Comparison of ENCODE assay signal across 15 cellular contexts in the genomic region with DNA sequence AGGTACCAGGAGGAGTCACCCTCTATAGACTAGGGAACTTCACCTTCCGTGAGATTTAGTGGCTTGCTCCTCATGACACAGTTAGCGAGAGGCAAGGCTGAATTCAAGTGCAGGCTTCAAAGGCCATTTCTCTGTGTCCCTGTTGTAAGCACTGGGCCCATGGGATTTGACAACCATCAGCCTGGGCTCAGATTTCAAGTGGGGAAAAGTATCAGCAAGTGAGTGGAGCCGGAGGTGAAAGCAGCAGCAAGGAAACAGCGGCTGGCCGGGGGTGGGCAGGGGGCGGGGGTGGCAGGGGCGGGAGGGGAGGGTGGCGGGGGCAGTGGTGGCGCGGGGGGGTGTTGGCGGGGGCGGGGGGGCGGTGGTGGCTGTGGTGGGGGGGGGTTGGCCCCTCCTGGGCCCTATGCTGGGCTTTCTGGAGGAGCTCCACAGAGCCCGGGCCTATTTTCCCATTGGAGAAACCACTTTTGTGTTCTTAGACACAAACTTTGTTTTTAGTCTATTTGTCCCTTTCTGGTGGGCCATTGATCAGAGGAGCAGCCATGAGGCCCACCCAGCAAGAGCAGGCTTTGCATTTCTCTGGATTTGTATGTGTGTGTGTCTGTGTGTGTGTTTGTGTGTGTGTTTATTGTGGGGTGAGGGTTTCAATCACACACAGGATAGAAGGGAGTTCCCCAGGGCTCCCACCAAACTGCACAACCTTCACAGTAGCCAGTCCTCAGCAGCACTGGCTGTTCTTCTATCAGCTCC.
A peak's percentile ranks its signal among the peaks of the same experiment; 100 is the strongest.
DNase-seq lines count a peak whose midpoint lies in the region; ATAC-seq, FAIRE-seq and TF ChIP-seq lines count a peak whose summit lies in the region.
"Had no signal": no experiment of that assay in that cellular context is flagged by ENCODE, and none has a peak within 500 bp of the region (broad histone marks: within the 10 kb centered on the region; RNA-seq: fewer than 3 reads in every experiment).

No MANE protein-coding gene starts in this region.

- H3K36me3 ChIP-seq in HepG2 (replicated peaks in 1 of 2; ENCODE audit: control insufficient read depth in 1 of 2, insufficient read depth in 2 of 2, low read length in 2 of 2) (no peaks in the 10 kb centered on the region), right lobe of liver (no peaks in the 10 kb centered on the region)

- FAIRE-seq in HepG2 (lab: Jason Lieb, UNC) (no peak), H54 (lab: Jason Lieb, UNC) (no peak)
- FAIRE-seq: frontal cortex, GM12891 had no signal

- no peaks in the 10 kb centered on the region for H4K20me1 ChIP-seq in HepG2 (ENCODE audit: insufficient read depth, low read length)

- H3K27me3 Mint-ChIP-seq in activated naive CD4-positive, alpha-beta T cell treated with anti-CD3 and anti-CD28 coated beads, Interleukin-2, amount 10 ng/mL, durations not matched to agents 7 days and 5 days: peaks cover 26% of the 10 kb centered on the region

- peak overlapping the region; percentile 34 for H2AFZ ChIP-seq in HepG2 (ENCODE audit: low read length)

- H3K9me3 ChIP-seq in HepG2 (ENCODE audit: low read length) (no peaks in the 10 kb centered on the region), right lobe of liver (no peaks in the 10 kb centered on the region)

- no peaks in the 10 kb centered on the region for H3K4me1 Mint-ChIP-seq in activated naive CD4-positive, alpha-beta T cell treated with anti-CD3 and anti-CD28 coated beads, Interleukin-2, amount 10 ng/mL, durations not matched to agents 7 days and 5 days

- TF ChIP-seq POLR2A in HepG2 (IDR thresholded peaks at IDR 0.05; ENCODE audit: insufficient read depth in 1 of 2, low read depth in 2 of 2, low read length in 2 of 2) (no peak), right lobe of liver (IDR thresholded peaks at IDR 0.05) (no peak), H54 (IDR thresholded peaks at IDR 0.05; ENCODE audit: low read depth, low read length) (no peak)

- H3K4me3 ChIP-seq in HepG2 (replicated peaks in 1 of 3; ENCODE audit: insufficient read depth in 1 of 3, low read depth in 2 of 3, low read length in 3 of 3): peak overlapping the region in 1 of 3 experiments; percentile 32; a peak in 2 of 6 replicates
- no peak overlapping the region for H3K4me3 ChIP-seq in right lobe of liver

- TF ChIP-seq RAD21 in HepG2 (CRISPR knock-in tag; IDR thresholded peaks at IDR 0.05): no peak

- H3K4me2 ChIP-seq in HepG2 (ENCODE audit: low read depth, low read length): peak overlapping the region; percentile 71

- in situ Hi-C loops in HepG2 (cut with HindIII; ENCODE audit: extremely low pct_ligation_motif_present, low pct_unique_long_range_greater_than_20kb): no loop called here

- 9% methylated on average over 9 of the region's 14 CpGs for WGBS in HepG2 (ENCODE audit: low lambda C conversion rate)
- 95% methylated on average over 4 of the region's 14 CpGs for WGBS in right lobe of liver (ENCODE audit: insufficient coverage, low coverage, low lambda C conversion rate, missing lambda C conversion rate)

- H3K9ac ChIP-seq in HepG2 (ENCODE audit: insufficient read depth, low read depth, low read length): no peak overlapping the region; the same call in 1 of the 2 replicates

- intact Hi-C loops in HepG2 (cut with micrococcal nuclease; ENCODE audit: unreplicated experiment) (no loop called here), right lobe of liver (cut with DNase I) (no loop called here)

- peak; percentile 18 for ATAC-seq in HepG2
- no peak for ATAC-seq in right lobe of liver
- ATAC-seq in GM21528 (IDR thresholded peaks at IDR 0.05; ENCODE audit: low FRiP score, unreplicated experiment): no peak
- ATAC-seq: T-helper 17 cell had no signal

- POLR2A ChIA-PET in HepG2 (lab: Yijun Ruan, JAX): interaction anchor here (1.4 kb wide), 1 partner anchor 424 kb away, joined by 6 read pairs; a partner anchor contains a TSS

- no TSS peak for BruUV-seq in HepG2 (replicated peaks; lab: Mats Ljungman, UMichigan)

- TF ChIP-seq CTCF in HepG2 (CRISPR knock-in tag; IDR thresholded peaks at IDR 0.05) (no peak), right lobe of liver (IDR thresholded peaks at IDR 0.05) (no peak)

- TF ChIP-seq EP300 in HepG2 (IDR thresholded peaks at IDR 0.05; ENCODE audit: low read depth in 2 of 2, low read length in 2 of 2) (no peak), HepG2 (CRISPR knock-in tag; IDR thresholded peaks at IDR 0.05; ENCODE audit: borderline replicate concordance) (no peak)

- H3K27ac Mint-ChIP-seq in activated naive CD4-positive, alpha-beta T cell treated with anti-CD3 and anti-CD28 coated beads, Interleukin-2, amount 10 ng/mL, durations not matched to agents 7 days and 5 days: no peak overlapping the region
- H3K27ac Mint-ChIP-seq: T-helper 17 cell had no signal

- H3K4me1 ChIP-seq in HepG2 (ENCODE audit: insufficient read depth, low read length) (peaks cover 72% of the 10 kb centered on the region), right lobe of liver (peaks cover 0 to 29% (median 6%) of the 10 kb centered on the region in 4 donors)

- no peaks in the 10 kb centered on the region for H3K9me3 Mint-ChIP-seq in activated naive CD4-positive, alpha-beta T cell treated with anti-CD3 and anti-CD28 coated beads, Interleukin-2, amount 10 ng/mL, durations not matched to agents 7 days and 5 days

- DNase-seq in HepG2 (ENCODE audit: low spot score) (peak; percentile 40), right lobe of liver (no peak), NCI-H69 (lab: John Stamatoyannopoulos, UW) (peak; percentile 92), left kidney (ENCODE audit: low read depth, low spot score) (peak; percentile 89), NCI-H1048 (lab: John Stamatoyannopoulos, UW) (no peak), H54 (ENCODE audit: insufficient read length, low spot score) (no peak)
- no peak for DNase-seq in activated naive CD4-positive, alpha-beta T cell treated with anti-CD3 and anti-CD28 coated beads, Interleukin-2, amount 10 ng/mL, durations not matched to agents 7 days and 5 days
- DNase-seq: activated T-cell treated with anti-CD3 and anti-CD28 coated beads, Interleukin-2, amount 50 U/mL, for 1 hour; AML-193; cerebellar nuclear complex; NCI-H226; T-helper 17 cell had no signal

- CTCF ChIA-PET in HepG2 (lab: Yijun Ruan, JAX; ENCODE audit: low intra/inter-chr PET ratio, low total read pairs): no interaction called here
- CTCF ChIA-PET in activated naive CD4-positive, alpha-beta T cell treated with anti-CD3 and anti-CD28 coated beads, Interleukin-2, amount 10 ng/mL, durations not matched to agents 7 days and 5 days (lab: Charles Lee): no interaction called here

- peak overlapping the region; percentile 42 for H3K27ac ChIP-seq in HepG2 (ENCODE audit: extremely low read length, insufficient read depth, low read length)
- no peak overlapping the region for H3K27ac ChIP-seq in right lobe of liver

- no peak overlapping the region for H3K4me3 Mint-ChIP-seq in activated naive CD4-positive, alpha-beta T cell treated with anti-CD3 and anti-CD28 coated beads, Interleukin-2, amount 10 ng/mL, durations not matched to agents 7 days and 5 days
- H3K4me3 Mint-ChIP-seq: T-helper 17 cell had no signal

- no peaks in the 10 kb centered on the region for H3K79me2 ChIP-seq in HepG2 (ENCODE audit: insufficient read depth, low read length)

- no peaks in the 10 kb centered on the region for H3K36me3 Mint-ChIP-seq in activated naive CD4-positive, alpha-beta T cell treated with anti-CD3 and anti-CD28 coated beads, Interleukin-2, amount 10 ng/mL, durations not matched to agents 7 days and 5 days

- H3K27me3 ChIP-seq in HepG2 (ENCODE audit: control insufficient read depth in 1 of 2, insufficient read depth in 2 of 2, low read length in 2 of 2) (no peaks in the 10 kb centered on the region), right lobe of liver (no peaks in the 10 kb centered on the region)

TF ChIP-seq in HepG2, 621 proteins besides CTCF, POLR2A, EP300 and RAD21 (continues in another document):
- TF ChIP-seq ZNF224 (CRISPR knock-in tag; IDR thresholded peaks at IDR 0.05): no peak
- peak; percentile 57; the same call in 1 of the 2 replicates for TF ChIP-seq SIX4 (CRISPR knock-in tag; IDR thresholded peaks at IDR 0.05)
- no peak for TF ChIP-seq ATRX (CRISPR knock-in tag; IDR thresholded peaks at IDR 0.05; ENCODE audit: borderline replicate concordance)
- TF ChIP-seq, protein P1, sequence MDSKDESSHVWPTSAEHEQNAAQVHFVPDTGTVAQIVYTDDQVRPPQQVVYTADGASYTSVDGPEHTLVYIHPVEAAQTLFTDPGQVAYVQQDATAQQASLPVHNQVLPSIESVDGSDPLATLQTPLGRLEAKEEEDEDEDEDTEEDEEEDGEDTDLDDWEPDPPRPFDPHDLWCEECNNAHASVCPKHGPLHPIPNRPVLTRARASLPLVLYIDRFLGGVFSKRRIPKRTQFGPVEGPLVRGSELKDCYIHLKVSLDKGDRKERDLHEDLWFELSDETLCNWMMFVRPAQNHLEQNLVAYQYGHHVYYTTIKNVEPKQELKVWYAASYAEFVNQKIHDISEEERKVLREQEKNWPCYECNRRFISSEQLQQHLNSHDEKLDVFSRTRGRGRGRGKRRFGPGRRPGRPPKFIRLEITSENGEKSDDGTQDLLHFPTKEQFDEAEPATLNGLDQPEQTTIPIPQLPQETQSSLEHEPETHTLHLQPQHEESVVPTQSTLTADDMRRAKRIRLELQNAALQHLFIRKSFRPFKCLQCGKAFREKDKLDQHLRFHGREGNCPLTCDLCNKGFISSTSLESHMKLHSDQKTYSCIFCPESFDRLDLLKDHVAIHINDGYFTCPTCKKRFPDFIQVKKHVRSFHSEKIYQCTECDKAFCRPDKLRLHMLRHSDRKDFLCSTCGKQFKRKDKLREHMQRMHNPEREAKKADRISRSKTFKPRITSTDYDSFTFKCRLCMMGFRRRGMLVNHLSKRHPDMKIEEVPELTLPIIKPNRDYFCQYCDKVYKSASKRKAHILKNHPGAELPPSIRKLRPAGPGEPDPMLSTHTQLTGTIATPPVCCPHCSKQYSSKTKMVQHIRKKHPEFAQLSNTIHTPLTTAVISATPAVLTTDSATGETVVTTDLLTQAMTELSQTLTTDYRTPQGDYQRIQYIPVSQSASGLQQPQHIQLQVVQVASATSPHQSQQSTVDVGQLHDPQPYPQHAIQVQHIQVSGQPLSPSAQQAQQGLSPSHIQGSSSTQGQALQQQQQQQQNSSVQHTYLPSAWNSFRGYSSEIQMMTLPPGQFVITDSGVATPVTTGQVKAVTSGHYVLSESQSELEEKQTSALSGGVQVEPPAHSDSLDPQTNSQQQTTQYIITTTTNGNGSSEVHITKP (CRISPR knock-in tag; IDR thresholded peaks at IDR 0.05; ENCODE audit: low read depth): no peak

Comparison
In these comparisons a context has a peak if more than half of its experiments do, and no peak if none do; other contexts are left out.
1. DNase-seq: peak in HepG2 (single experiment), NCI-H69 (single experiment) and left kidney (single experiment); none in right lobe of liver (0 of 3), activated naive CD4-positive, alpha-beta T cell treated with anti-CD3 and anti-CD28 coated beads, Interleukin-2, amount 10 ng/mL, durations not matched to agents 7 days and 5 days (single experiment), NCI-H1048 (single experiment) and H54 (single experiment).